17 cellular contexts compared by ENCODE assay signal in genomic region chr22:27445876-27446275, GRCh38.
DNase-seq lines count a peak whose midpoint lies in the region; ATAC-seq and TF ChIP-seq lines count a peak whose summit lies in the region.
"Had no signal": no experiment of that assay in that cellular context is flagged by ENCODE, and none has a peak within 500 bp of the region (broad histone marks: within the 10 kb centered on the region; RNA-seq: fewer than 3 reads in every experiment).

No MANE protein-coding gene starts in this region.

- no peaks in the 10 kb centered on the region for H3K79me1 ChIP-seq in mesenchymal stem cell (replicated peaks; ENCODE audit: low read length, poor library complexity, severe bottlenecking)

- no peak for TF ChIP-seq EP300 in gastroesophageal sphincter (IDR thresholded peaks at IDR 0.05)

- peaks cover 10% of the 10 kb centered on the region for H3K9me3 ChIP-seq in NT2/D1 (ENCODE audit: insufficient read depth, low read length)
- H3K9me3 ChIP-seq in gastroesophageal sphincter = peaks cover 0 to 8% (median 0%) of the 10 kb centered on the region in 3 donors
- H3K9me3 ChIP-seq in mesenchymal stem cell (ENCODE audit: control insufficient read depth, low read length) = peaks cover 8% of the 10 kb centered on the region
- H3K9me3 ChIP-seq in testis = no peaks in the 10 kb centered on the region

- H3K14ac ChIP-seq in mesenchymal stem cell (ENCODE audit: low read length in 2 of 2) = no peak overlapping the region

- no peak overlapping the region for H3K4me3 ChIP-seq in NT2/D1 (ENCODE audit: insufficient read length, low read depth)
- no peak overlapping the region for H3K4me3 ChIP-seq in gastroesophageal sphincter
- H3K4me3 ChIP-seq in mesenchymal stem cell (ENCODE audit: insufficient read depth in 1 of 2, low read depth in 1 of 2, low read length in 2 of 2) = no peak overlapping the region
- no peak overlapping the region for H3K4me3 ChIP-seq in testis
- H3K4me3 ChIP-seq: GM23338, K562 had no signal

- H3K27ac ChIP-seq in gastroesophageal sphincter (no peak overlapping the region), mesenchymal stem cell (ENCODE audit: low read length, poor library complexity, severe bottlenecking) (no peak overlapping the region), testis (no peak overlapping the region)

- no peak overlapping the region for H3K4me2 ChIP-seq in mesenchymal stem cell (ENCODE audit: low read length, poor library complexity, severe bottlenecking)
- H3K4me2 ChIP-seq: GM23338 had no signal

- no peak overlapping the region for H3K18ac ChIP-seq in mesenchymal stem cell (ENCODE audit: low read depth in 1 of 2, low read length in 2 of 2)

- no peaks in the 10 kb centered on the region for H3K27me3 ChIP-seq in NT2/D1 (ENCODE audit: insufficient read depth, insufficient read length)
- H3K27me3 ChIP-seq in gastroesophageal sphincter = peaks cover 6% of the 10 kb centered on the region
- H3K27me3 ChIP-seq in mesenchymal stem cell (ENCODE audit: control insufficient read depth in 1 of 2, insufficient read depth in 1 of 2, low read length in 2 of 2) = peaks cover 0 to 40% of the 10 kb centered on the region in 2 experiments
- H3K27me3 ChIP-seq in testis = no peaks in the 10 kb centered on the region

- in situ Hi-C loops in G401 (cut with HindIII; ENCODE audit: low sequenced_read_pairs) = no loop called here

- no peak overlapping the region for H4K91ac ChIP-seq in mesenchymal stem cell (ENCODE audit: low read length)

- H3K4ac ChIP-seq in mesenchymal stem cell (ENCODE audit: low read depth in 1 of 2, low read length in 2 of 2) = no peak overlapping the region

- no peak overlapping the region for H2BK12ac ChIP-seq in mesenchymal stem cell (ENCODE audit: low read length in 2 of 2)

- DNase-seq in NT2/D1 (ENCODE audit: low read depth, low spot score) (no peak), mesenchymal stem cell (peak; percentile 22), testis (peak; percentile 46), NCI-H128 (lab: John Stamatoyannopoulos, UW; ENCODE audit: unreplicated experiment) (no peak), G401 (ENCODE audit: low spot score) (no peak), hippocampal formation (lab: John Stamatoyannopoulos, UW) (no peak)
- DNase-seq: ACHN; CD8-positive, alpha-beta T cell; NCI-H1048; NCI-H1694; NCI-H345; NCI-H748 treated with DMSO at 0.1 percent for 48 hours; SIG-M5 had no signal

- TF ChIP-seq CTCF in gastroesophageal sphincter (IDR thresholded peaks at IDR 0.05) (no peak), testis (IDR thresholded peaks at IDR 0.05) (no peak)

- H3K23ac ChIP-seq in mesenchymal stem cell (ENCODE audit: low read length in 2 of 2) = no peak overlapping the region

- no peak overlapping the region for H2BK5ac ChIP-seq in mesenchymal stem cell (ENCODE audit: low read depth, low read length, poor library complexity, severe bottlenecking)

- H3K9ac ChIP-seq in NT2/D1 (ENCODE audit: insufficient read length, low read depth) (peak overlapping the region; percentile 10), mesenchymal stem cell (ENCODE audit: low read length) (no peak overlapping the region)

- H4K8ac ChIP-seq in mesenchymal stem cell (ENCODE audit: low read length) = no peak overlapping the region

- H2BK15ac ChIP-seq in mesenchymal stem cell (ENCODE audit: low read depth, poor library complexity, severe bottlenecking) = peak overlapping the region; percentile 26

- no peak overlapping the region for H2AFZ ChIP-seq in mesenchymal stem cell (ENCODE audit: low read depth, low read length)
- H2AFZ ChIP-seq: GM23338 had no signal

- ATAC-seq in gastroesophageal sphincter = peak; percentile 66
- ATAC-seq: CD8-positive, alpha-beta T cell; GM23338; K562; Panc1 had no signal

- TF ChIP-seq POLR2A in gastroesophageal sphincter (IDR thresholded peaks at IDR 0.05) (no peak), testis (IDR thresholded peaks at IDR 0.05) (no peak)

- H3K36me3 ChIP-seq in NT2/D1 (ENCODE audit: insufficient read depth, insufficient read length, low read length) (no peaks in the 10 kb centered on the region), gastroesophageal sphincter (no peaks in the 10 kb centered on the region), mesenchymal stem cell (ENCODE audit: control insufficient read depth in 1 of 2, insufficient read depth in 2 of 2, low read depth in 1 of 2, low read length in 2 of 2) (no peaks in the 10 kb centered on the region), testis (ENCODE audit: low read depth, missing control alignments) (no peaks in the 10 kb centered on the region)

- 45% methylated on average over 2 of the region's 10 CpGs; no CpG with 5 or more reads in 1 of the 2 donors for WGBS in gastroesophageal sphincter (ENCODE audit: low coverage in 1 of 2), 2 donors
- 58% methylated on average over 10 of the region's 10 CpGs for WGBS in mesenchymal stem cell
- 38 to 43% methylated on average over 7 to 9 of the region's 10 CpGs for WGBS in testis, 2 donors

- H2BK120ac ChIP-seq in mesenchymal stem cell (ENCODE audit: low read depth, low read length) = no peak overlapping the region

- no peak overlapping the region for H2AK5ac ChIP-seq in mesenchymal stem cell (ENCODE audit: low read length, severe bottlenecking)

- peaks cover 7% of the 10 kb centered on the region for H3K4me1 ChIP-seq in NT2/D1 (ENCODE audit: insufficient read depth, insufficient read length)
- H3K4me1 ChIP-seq in gastroesophageal sphincter = no peaks in the 10 kb centered on the region
- H3K4me1 ChIP-seq in mesenchymal stem cell (ENCODE audit: control insufficient read depth, insufficient read depth, low read depth, low read length) = peaks cover 2% of the 10 kb centered on the region
- H3K4me1 ChIP-seq in testis = peaks cover 5% of the 10 kb centered on the region

- intact Hi-C loops in testis (cut with DNase I; ENCODE audit: low total_unique reads) = no loop called here

Comparison
In these comparisons a context has a peak if more than half of its experiments do, and no peak if none do; other contexts are left out.
1. DNase-seq: peak in mesenchymal stem cell (single experiment) and testis (single experiment); none in NT2/D1 (single experiment), NCI-H128 (single experiment), G401 (single experiment) and hippocampal formation (0 of 2).